ENCODE assay signal across 24 cellular contexts in genomic region chr5:134560698-134561097, GRCh38. TPM values are rescaled to one million over a fixed set of nuclear protein-coding genes. Genes with fewer than 3 reads are reported as not detected.
DNase-seq lines count a peak whose midpoint lies in the region; ATAC-seq lines count a peak whose summit lies in the region.
"Had no signal": no experiment of that assay in that cellular context is flagged by ENCODE, and none has a peak within 500 bp of the region (broad histone marks: within the 10 kb centered on the region; RNA-seq: fewer than 3 reads in every experiment).

No MANE protein-coding gene starts in this region.

- peaks cover 57% of the 10 kb centered on the region for H3K79me1 ChIP-seq in mesenchymal stem cell (replicated peaks; ENCODE audit: low read length, poor library complexity, severe bottlenecking)

- no peaks in the 10 kb centered on the region for H3K9me3 Mint-ChIP-seq in activated T-cell treated with anti-CD3 and anti-CD28 coated beads, Interleukin-2, amount 50 U/mL, for 24 hours
- H3K9me3 Mint-ChIP-seq in activated T-cell treated with anti-CD3 and anti-CD28 coated beads, Interleukin-2, amount 50 U/mL, for 4 hours = no peaks in the 10 kb centered on the region
- H3K9me3 Mint-ChIP-seq in stimulated activated naive CD8-positive, alpha-beta T cell treated with anti-CD3 and anti-CD28 coated beads, Interleukin-15, Interleukin-2, amounts not matched to agents 100 ng/mL and 50 ng/mL, for 24 hours = no peaks in the 10 kb centered on the region
- H3K9me3 Mint-ChIP-seq in stimulated activated naive CD8-positive, alpha-beta T cell treated with anti-CD3 and anti-CD28 coated beads, Interleukin-15, amount 100 ng/mL, for 72 hours = no peaks in the 10 kb centered on the region
- no peaks in the 10 kb centered on the region for H3K9me3 Mint-ChIP-seq in activated T-helper 2 cell treated with anti-CD3 and anti-CD28 coated beads, Interferon-gamma antibody, Interleukin-2, Interleukin-4, amounts not matched to agents 10 μg/mL and 5 μg/mL and 100 μg/mL, durations not matched to agents 14 hours and 24 hours and 36 hours
- H3K9me3 Mint-ChIP-seq: CD8-positive, alpha-beta memory T cell; H9; HFFc6 had no signal

- no peak overlapping the region for H4K8ac ChIP-seq in mesenchymal stem cell (ENCODE audit: low read length)

- no peak for ATAC-seq in activated T-cell treated with anti-CD3 and anti-CD28 coated beads, Interleukin-2, amount 50 U/mL, for 4 hours
- ATAC-seq in stimulated activated naive CD8-positive, alpha-beta T cell treated with anti-CD3 and anti-CD28 coated beads, Interleukin-15, amount 100 ng/mL, for 72 hours = no peak
- ATAC-seq: PC-3 had no signal

- H2BK5ac ChIP-seq in mesenchymal stem cell (ENCODE audit: low read depth, low read length, poor library complexity, severe bottlenecking) = no peak overlapping the region

- peak overlapping the region; percentile 47 for H3K9ac ChIP-seq in mesenchymal stem cell (ENCODE audit: low read length)
- H3K9ac ChIP-seq: GM23248 had no signal

- H3K27ac Mint-ChIP-seq in activated T-cell treated with anti-CD3 and anti-CD28 coated beads, Interleukin-2, amount 50 U/mL, for 24 hours = peak overlapping the region; percentile 80
- peak overlapping the region; percentile 40 for H3K27ac Mint-ChIP-seq in stimulated activated naive CD8-positive, alpha-beta T cell treated with anti-CD3 and anti-CD28 coated beads, Interleukin-15, Interleukin-2, amounts not matched to agents 100 ng/mL and 50 ng/mL, for 24 hours
- peak overlapping the region in 1 of 2 donors; percentile 94 for H3K27ac Mint-ChIP-seq in stimulated activated naive CD8-positive, alpha-beta T cell treated with anti-CD3 and anti-CD28 coated beads, Interleukin-15, amount 100 ng/mL, for 72 hours
- no peak overlapping the region for H3K27ac Mint-ChIP-seq in activated T-helper 2 cell treated with anti-CD3 and anti-CD28 coated beads, Interferon-gamma antibody, Interleukin-2, Interleukin-4, amounts not matched to agents 10 μg/mL and 5 μg/mL and 100 μg/mL, durations not matched to agents 14 hours and 24 hours and 36 hours
- H3K27ac Mint-ChIP-seq: HFFc6 had no signal

- H3K9me3 ChIP-seq in mesenchymal stem cell (ENCODE audit: control insufficient read depth, low read length) = no peaks in the 10 kb centered on the region

- H2BK15ac ChIP-seq in mesenchymal stem cell (ENCODE audit: low read depth, poor library complexity, severe bottlenecking) = no peak overlapping the region

- no peak for DNase-seq in activated T-cell treated with anti-CD3 and anti-CD28 coated beads, Interleukin-2, amount 50 U/mL, for 24 hours
- no peak for DNase-seq in activated T-cell treated with anti-CD3 and anti-CD28 coated beads, Interleukin-2, amount 50 U/mL, for 4 hours
- DNase-seq in stimulated activated naive CD8-positive, alpha-beta T cell treated with anti-CD3 and anti-CD28 coated beads, Interleukin-15, amount 100 ng/mL, for 72 hours = no peak
- no peak for DNase-seq in mesenchymal stem cell
- no peak for DNase-seq in NCI-H526 (lab: John Stamatoyannopoulos, UW)
- no peak for DNase-seq in activated T-helper 2 cell treated with anti-CD3 and anti-CD28 coated beads, Interferon-gamma antibody, Interleukin-2, Interleukin-4, amounts not matched to agents 10 μg/mL and 5 μg/mL and 100 μg/mL, durations not matched to agents 14 hours and 24 hours and 36 hours (ENCODE audit: low spot score)
- DNase-seq in NK-92 (lab: John Stamatoyannopoulos, UW; ENCODE audit: unreplicated experiment) = no peak
- DNase-seq: AML-193; Calu3; CD8-positive, alpha-beta memory T cell; DMS153; GM23248; H9; HFFc6; Kasumi-1; NCI-H1417; NCI-H1694 treated with DMSO at 0.1 percent for 48 hours; NCI-H2081 treated with DMSO at 0.1 percent for 48 hours; NCI-H2171 treated with DMSO at 0.1 percent for 48 hours; NCI-H446; NCI-H526 treated with DMSO at 0.1 percent for 48 hours; PC-3 had no signal

- intact Hi-C loops in activated T-helper 2 cell treated with anti-CD3 and anti-CD28 coated beads, Interferon-gamma antibody, Interleukin-2, Interleukin-4, amounts not matched to agents 10 μg/mL and 5 μg/mL and 100 μg/mL, durations not matched to agents 14 hours and 24 hours and 36 hours (cut with micrococcal nuclease) = no loop called here

- no peak overlapping the region for H3K14ac ChIP-seq in mesenchymal stem cell (ENCODE audit: low read length in 2 of 2)

- peaks cover 18% of the 10 kb centered on the region for H3K4me1 Mint-ChIP-seq in activated T-cell treated with anti-CD3 and anti-CD28 coated beads, Interleukin-2, amount 50 U/mL, for 24 hours (ENCODE audit: low read depth)
- peaks cover 10% of the 10 kb centered on the region for H3K4me1 Mint-ChIP-seq in activated T-cell treated with anti-CD3 and anti-CD28 coated beads, Interleukin-2, amount 50 U/mL, for 4 hours (ENCODE audit: low read depth)
- peaks cover 20% of the 10 kb centered on the region for H3K4me1 Mint-ChIP-seq in stimulated activated naive CD8-positive, alpha-beta T cell treated with anti-CD3 and anti-CD28 coated beads, Interleukin-15, Interleukin-2, amounts not matched to agents 100 ng/mL and 50 ng/mL, for 24 hours (ENCODE audit: low read depth)
- peaks cover 24% of the 10 kb centered on the region for H3K4me1 Mint-ChIP-seq in stimulated activated naive CD8-positive, alpha-beta T cell treated with anti-CD3 and anti-CD28 coated beads, Interleukin-15, amount 100 ng/mL, for 72 hours
- H3K4me1 Mint-ChIP-seq in activated T-helper 2 cell treated with anti-CD3 and anti-CD28 coated beads, Interferon-gamma antibody, Interleukin-2, Interleukin-4, amounts not matched to agents 10 μg/mL and 5 μg/mL and 100 μg/mL, durations not matched to agents 14 hours and 24 hours and 36 hours (ENCODE audit: low read depth) = peaks cover 14% of the 10 kb centered on the region

- H2AK5ac ChIP-seq in mesenchymal stem cell (ENCODE audit: low read length, severe bottlenecking) = no peak overlapping the region

- peaks cover 20% of the 10 kb centered on the region for H3K4me1 ChIP-seq in mesenchymal stem cell (ENCODE audit: control insufficient read depth, insufficient read depth, low read depth, low read length)

- no peak overlapping the region for H3K18ac ChIP-seq in mesenchymal stem cell (ENCODE audit: low read depth in 1 of 2, low read length in 2 of 2)

- peaks cover 84% of the 10 kb centered on the region for H3K36me3 Mint-ChIP-seq in activated T-cell treated with anti-CD3 and anti-CD28 coated beads, Interleukin-2, amount 50 U/mL, for 24 hours (ENCODE audit: low read depth)
- H3K36me3 Mint-ChIP-seq in activated T-cell treated with anti-CD3 and anti-CD28 coated beads, Interleukin-2, amount 50 U/mL, for 4 hours (ENCODE audit: insufficient read depth) = peaks cover 38% of the 10 kb centered on the region
- H3K36me3 Mint-ChIP-seq in stimulated activated naive CD8-positive, alpha-beta T cell treated with anti-CD3 and anti-CD28 coated beads, Interleukin-15, Interleukin-2, amounts not matched to agents 100 ng/mL and 50 ng/mL, for 24 hours (ENCODE audit: low read depth) = peaks cover 47% of the 10 kb centered on the region
- H3K36me3 Mint-ChIP-seq in activated T-helper 2 cell treated with anti-CD3 and anti-CD28 coated beads, Interferon-gamma antibody, Interleukin-2, Interleukin-4, amounts not matched to agents 10 μg/mL and 5 μg/mL and 100 μg/mL, durations not matched to agents 14 hours and 24 hours and 36 hours (ENCODE audit: low read depth) = peaks cover 72% of the 10 kb centered on the region

- peaks cover 83 to 84% of the 10 kb centered on the region in 2 experiments for H3K36me3 ChIP-seq in mesenchymal stem cell (ENCODE audit: control insufficient read depth in 1 of 2, insufficient read depth in 2 of 2, low read depth in 1 of 2, low read length in 2 of 2)

- no peaks in the 10 kb centered on the region for H3K27me3 ChIP-seq in mesenchymal stem cell (ENCODE audit: control insufficient read depth in 1 of 2, insufficient read depth in 1 of 2, low read length in 2 of 2)

- no peak overlapping the region for H4K91ac ChIP-seq in mesenchymal stem cell (ENCODE audit: low read length)

- H2BK12ac ChIP-seq in mesenchymal stem cell (ENCODE audit: low read length in 2 of 2) = no peak overlapping the region

- no peak overlapping the region for H3K4me3 ChIP-seq in mesenchymal stem cell (ENCODE audit: insufficient read depth in 1 of 2, low read depth in 1 of 2, low read length in 2 of 2)
- H3K4me3 ChIP-seq: GM23248 had no signal

- H3K27ac ChIP-seq in mesenchymal stem cell (ENCODE audit: low read length, poor library complexity, severe bottlenecking) = no peak overlapping the region
- H3K27ac ChIP-seq: C4-2B, GM23248 had no signal

- H3K4me2 ChIP-seq in mesenchymal stem cell (ENCODE audit: low read length, poor library complexity, severe bottlenecking) = no peak overlapping the region

- no peak overlapping the region for H2BK120ac ChIP-seq in mesenchymal stem cell (ENCODE audit: low read depth, low read length)

- no peak overlapping the region for H2AFZ ChIP-seq in mesenchymal stem cell (ENCODE audit: low read depth, low read length)
- H2AFZ ChIP-seq: GM23248 had no signal

- WGBS in mesenchymal stem cell = 91% methylated on average over 13 of the region's 15 CpGs

- H3K4ac ChIP-seq in mesenchymal stem cell (ENCODE audit: low read depth in 1 of 2, low read length in 2 of 2) = no peak overlapping the region

- no peak overlapping the region for H3K23ac ChIP-seq in mesenchymal stem cell (ENCODE audit: low read length in 2 of 2)

- no peaks in the 10 kb centered on the region for H3K27me3 Mint-ChIP-seq in activated T-cell treated with anti-CD3 and anti-CD28 coated beads, Interleukin-2, amount 50 U/mL, for 24 hours
- H3K27me3 Mint-ChIP-seq in activated T-cell treated with anti-CD3 and anti-CD28 coated beads, Interleukin-2, amount 50 U/mL, for 4 hours (ENCODE audit: low read depth) = no peaks in the 10 kb centered on the region
- H3K27me3 Mint-ChIP-seq in stimulated activated naive CD8-positive, alpha-beta T cell treated with anti-CD3 and anti-CD28 coated beads, Interleukin-15, Interleukin-2, amounts not matched to agents 100 ng/mL and 50 ng/mL, for 24 hours = no peaks in the 10 kb centered on the region
- H3K27me3 Mint-ChIP-seq in stimulated activated naive CD8-positive, alpha-beta T cell treated with anti-CD3 and anti-CD28 coated beads, Interleukin-15, amount 100 ng/mL, for 72 hours = no peaks in the 10 kb centered on the region
- no peaks in the 10 kb centered on the region for H3K27me3 Mint-ChIP-seq in activated T-helper 2 cell treated with anti-CD3 and anti-CD28 coated beads, Interferon-gamma antibody, Interleukin-2, Interleukin-4, amounts not matched to agents 10 μg/mL and 5 μg/mL and 100 μg/mL, durations not matched to agents 14 hours and 24 hours and 36 hours (ENCODE audit: low read depth)
- H3K27me3 Mint-ChIP-seq: CD8-positive, alpha-beta memory T cell had no signal

- no peak overlapping the region for H3K4me3 Mint-ChIP-seq in activated T-cell treated with anti-CD3 and anti-CD28 coated beads, Interleukin-2, amount 50 U/mL, for 24 hours
- no peak overlapping the region for H3K4me3 Mint-ChIP-seq in activated T-cell treated with anti-CD3 and anti-CD28 coated beads, Interleukin-2, amount 50 U/mL, for 4 hours
- H3K4me3 Mint-ChIP-seq in stimulated activated naive CD8-positive, alpha-beta T cell treated with anti-CD3 and anti-CD28 coated beads, Interleukin-15, Interleukin-2, amounts not matched to agents 100 ng/mL and 50 ng/mL, for 24 hours = no peak overlapping the region
- no peak overlapping the region for H3K4me3 Mint-ChIP-seq in stimulated activated naive CD8-positive, alpha-beta T cell treated with anti-CD3 and anti-CD28 coated beads, Interleukin-15, amount 100 ng/mL, for 72 hours
- H3K4me3 Mint-ChIP-seq in activated T-helper 2 cell treated with anti-CD3 and anti-CD28 coated beads, Interferon-gamma antibody, Interleukin-2, Interleukin-4, amounts not matched to agents 10 μg/mL and 5 μg/mL and 100 μg/mL, durations not matched to agents 14 hours and 24 hours and 36 hours (ENCODE audit: low read depth) = no peak overlapping the region
- H3K4me3 Mint-ChIP-seq: CD8-positive, alpha-beta memory T cell; H9; HFFc6 had no signal

RNA-seq across cellular contexts. Expression of gene JADE2, which starts 35.2 kb away (rescaled TPM):
- total RNA-seq in activated T-cell treated with anti-CD3 and anti-CD28 coated beads, Interleukin-2, amount 50 U/mL, for 4 hours = 10 to 100 TPM; 73.6 to 83.6 (median 76.8) TPM
- polyA plus RNA-seq in mesenchymal stem cell (2013, experiment 1 of 2) = 19.8 TPM
- 17.8 TPM for polyA plus RNA-seq in mesenchymal stem cell (2013, experiment 2 of 2)
- 76.8 and 81.2 TPM in 2 replicates for total RNA-seq in activated T-helper 2 cell treated with anti-CD3 and anti-CD28 coated beads, Interferon-gamma antibody, Interleukin-2, Interleukin-4, amounts not matched to agents 10 μg/mL and 5 μg/mL and 100 μg/mL, durations not matched to agents 14 hours and 24 hours and 36 hours
